Comparison of ENCODE assay signal across 7 cellular contexts in the genomic region with DNA sequence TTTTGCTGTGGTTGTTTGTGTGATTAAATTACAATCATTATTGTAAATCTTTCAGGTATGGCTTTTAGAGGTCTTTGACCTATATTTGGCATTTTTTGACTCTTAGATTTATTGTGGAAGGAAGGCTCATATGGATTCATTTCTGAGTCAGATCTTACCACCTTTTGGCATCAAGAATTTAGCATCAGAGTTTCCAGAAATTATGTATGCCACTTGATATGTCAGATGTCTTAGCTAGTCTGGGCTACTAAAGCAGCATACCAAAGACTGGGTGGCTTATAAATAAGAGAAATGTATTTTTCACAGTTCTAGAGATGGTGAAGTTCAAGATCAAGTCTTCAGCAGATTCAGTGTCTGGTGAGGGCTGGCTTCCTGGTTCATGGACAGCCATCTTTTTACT.
"Had no signal": no experiment of that assay in that cellular context is flagged by ENCODE, and none has a peak within 500 bp of the region (broad histone marks: within the 10 kb centered on the region; RNA-seq: fewer than 3 reads in every experiment).

No MANE protein-coding gene starts in this region.

- ATAC-seq: HCT116, K562 had no signal

- DNase-seq: GM23248, GOT3, H7, HFFc6, IMR-90 had no signal

- H3K27ac Mint-ChIP-seq: HFFc6 had no signal

- H3K4me3 Mint-ChIP-seq: HFFc6 had no signal
